13 cellular contexts compared by ENCODE assay signal in genomic region chr4:62548765-62549164, GRCh38.
"Had no signal": no experiment of that assay in that cellular context is flagged by ENCODE, and none has a peak within 500 bp of the region (broad histone marks: within the 10 kb centered on the region; RNA-seq: fewer than 3 reads in every experiment).

No MANE protein-coding gene starts in this region.

- H3K27ac ChIP-seq: gastroesophageal sphincter, left lung, stomach, uterus had no signal

- H3K27me3 ChIP-seq: gastroesophageal sphincter, left lung, stomach, uterus had no signal

- H3K4me1 ChIP-seq: gastroesophageal sphincter, left lung, stomach, uterus had no signal

- DNase-seq: effector memory CD4-positive, alpha-beta T cell; glutamatergic neuron; mesenchymal stem cell; naive B cell; stimulated activated CD4-positive, alpha-beta T cell treated with anti-CD3 and anti-CD28 coated beads, Interleukin-12 subunit alpha, Interleukin-12 subunit beta, amount 100 ng/mL, for 4 hours; stimulated activated naive CD4-positive, alpha-beta T cell; stomach; substantia nigra; uterus had no signal

- H3K36me3 ChIP-seq: gastroesophageal sphincter, left lung, stomach, uterus had no signal

- H3K9me3 ChIP-seq: gastroesophageal sphincter, left lung, stomach, uterus had no signal

- H3K4me3 ChIP-seq: gastroesophageal sphincter, left lung, lung, stomach, uterus had no signal

- ATAC-seq: esophagus mucosa, gastroesophageal sphincter, left lung had no signal
